14 cellular contexts compared by ENCODE assay signal in the genomic region with DNA sequence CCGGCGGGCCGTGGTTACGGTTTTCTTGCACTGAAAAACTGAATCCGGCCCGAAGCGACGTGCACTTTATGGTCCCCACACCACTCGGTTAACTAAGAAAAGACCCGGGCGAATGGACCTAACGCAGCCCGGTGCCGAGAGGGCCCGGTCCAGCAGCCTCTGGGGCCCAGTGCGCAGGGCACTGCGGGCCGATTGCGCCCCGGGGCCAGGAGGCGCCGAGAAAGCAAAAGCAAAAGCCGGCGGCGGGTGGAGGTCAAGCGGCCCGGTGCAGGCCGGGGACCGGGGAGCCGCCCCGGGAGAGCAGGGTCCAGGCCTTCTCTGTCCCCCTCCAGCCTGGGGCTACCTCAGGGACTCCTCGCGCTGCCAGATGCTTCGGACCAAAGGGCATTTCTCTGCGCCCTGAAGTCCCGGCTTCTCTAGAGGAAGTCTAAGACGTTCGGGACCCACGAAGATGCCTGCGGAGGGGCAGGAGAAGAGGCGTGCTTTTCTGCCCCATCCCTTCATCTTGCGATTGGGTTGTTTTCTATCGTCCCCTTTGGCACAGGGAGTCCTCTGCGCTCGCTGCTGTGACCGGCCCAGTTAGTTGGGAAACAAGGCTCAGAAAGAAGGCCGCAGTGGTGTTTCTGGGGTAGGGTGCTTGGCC. TPM values are rescaled to one million over a fixed set of nuclear protein-coding genes. Genes with fewer than 3 reads are reported as not detected.
DNase-seq lines count a peak whose midpoint lies in the region; ATAC-seq and TF ChIP-seq lines count a peak whose summit lies in the region.
"Had no signal": no experiment of that assay in that cellular context is flagged by ENCODE, and none has a peak within 500 bp of the region (broad histone marks: within the 10 kb centered on the region; RNA-seq: fewer than 3 reads in every experiment).

No MANE protein-coding gene starts in this region.

- no peaks in the 10 kb centered on the region for H3K9me2 ChIP-seq in OCI-LY7 (ENCODE audit: insufficient read depth, low read length)

- CTCF ChIA-PET in OCI-LY7 (lab: Charles Lee; ENCODE audit: unreplicated experiment) = no interaction called here

- TF ChIP-seq POLR2A in gastrocnemius medialis (IDR thresholded peaks at IDR 0.05) = no peak

- H4K20me1 ChIP-seq in OCI-LY7 (ENCODE audit: insufficient read depth, low read length) = no peaks in the 10 kb centered on the region

- peaks cover 5 to 27% of the 10 kb centered on the region in 2 donors for H3K4me1 ChIP-seq in left lung
- peaks cover 4 to 13% of the 10 kb centered on the region in 2 donors for H3K4me1 ChIP-seq in gastrocnemius medialis
- H3K4me1 ChIP-seq in OCI-LY7 (ENCODE audit: insufficient read depth, low read length, poor library complexity, severe bottlenecking) = no peaks in the 10 kb centered on the region

- no peaks in the 10 kb centered on the region for H3K9me3 ChIP-seq in left lung
- no peaks in the 10 kb centered on the region for H3K9me3 ChIP-seq in gastrocnemius medialis
- no peaks in the 10 kb centered on the region for H3K9me3 ChIP-seq in OCI-LY7 (ENCODE audit: low read length)
- H3K9me3 ChIP-seq: body of pancreas had no signal

- H3K27ac ChIP-seq in left lung (peak overlapping the region; percentile 33 to 62), gastrocnemius medialis (no peak overlapping the region), OCI-LY7 (ENCODE audit: low read depth, low read length, poor library complexity, severe bottlenecking) (no peak overlapping the region)
- H3K27ac ChIP-seq: body of pancreas had no signal

- peaks cover 75 to 99% of the 10 kb centered on the region in 2 donors for H3K27me3 ChIP-seq in left lung
- peaks cover 73 to 81% (median 79%) of the 10 kb centered on the region in 3 donors for H3K27me3 ChIP-seq in gastrocnemius medialis

- no peak overlapping the region for H3K4me2 ChIP-seq in OCI-LY7 (ENCODE audit: low read length)

- intact Hi-C loops in left lung (cut with DNase I) = no loop called here
- intact Hi-C loops in gastrocnemius medialis (cut with DNase I; ENCODE audit: low total_unique reads) = no loop called here
- intact Hi-C loops in OCI-LY7 (cut with micrococcal nuclease; ENCODE audit: unreplicated experiment) = no loop called here

- H3K36me3 ChIP-seq in left lung = no peaks in the 10 kb centered on the region
- H3K36me3 ChIP-seq in gastrocnemius medialis = no peaks in the 10 kb centered on the region
- H3K36me3 ChIP-seq in OCI-LY7 (ENCODE audit: insufficient read depth, low read length) = no peaks in the 10 kb centered on the region

- DNase-seq in GM20000 (ENCODE audit: low spot score) (peak; percentile 59), astrocyte of the spinal cord (ENCODE audit: low read depth, low spot score) (no peak), left lung (no peak), gastrocnemius medialis (no peak), NCI-H2171 treated with DMSO at 0.1 percent for 48 hours (lab: John Stamatoyannopoulos, UW) (no peak), NCI-H2029 (lab: John Stamatoyannopoulos, UW) (no peak), OCI-LY7 (ENCODE audit: low spot score) (no peak)
- DNase-seq in activated effector memory CD4-positive, alpha-beta T cell treated with Interleukin-2 at 50 U/mL for 16 hours = no peak
- DNase-seq: body of pancreas, erythroblast, GOT3, KG1, kidney glomerular epithelial cell had no signal

- H3K4me3 ChIP-seq in astrocyte of the spinal cord (ENCODE audit: low read depth, low read length) (peak overlapping the region; percentile 12), left lung (peak overlapping the region; percentile 27 to 33), gastrocnemius medialis (peak overlapping the region; percentile 25 to 49 (median 30)), OCI-LY7 (ENCODE audit: low read depth, low read length, poor library complexity, severe bottlenecking) (no peak overlapping the region)
- H3K4me3 ChIP-seq: body of pancreas had no signal

- TF ChIP-seq CTCF in GM20000 (IDR thresholded peaks at IDR 0.05; ENCODE audit: extremely low read depth, missing control alignments) (no peak), astrocyte of the spinal cord (IDR thresholded peaks at IDR 0.05; ENCODE audit: low read depth, low read length) (no peak), left lung (IDR thresholded peaks at IDR 0.05) (no peak), gastrocnemius medialis (IDR thresholded peaks at IDR 0.05 in 4 of 5, conservative IDR thresholded peaks at IDR 0.05 in 1 of 5) (no peak), OCI-LY7 (conservative IDR thresholded peaks at IDR 0.05; ENCODE audit: low read length) (no peak)

- H2AFZ ChIP-seq in OCI-LY7 (ENCODE audit: low read length) = no peak overlapping the region

- ATAC-seq in left lung = no peak
- ATAC-seq in gastrocnemius medialis = no peak
- ATAC-seq: body of pancreas had no signal

- no peaks in the 10 kb centered on the region for H3K79me2 ChIP-seq in OCI-LY7 (ENCODE audit: insufficient read depth, low read depth, low read length)

- BruUV-seq in OCI-LY7 (replicated peaks; lab: Mats Ljungman, UMichigan) = no TSS peak

- in situ Hi-C loops in astrocyte of the spinal cord (cut with HindIII; ENCODE audit: low sequenced_read_pairs) (no loop called here), gastrocnemius medialis (cut with MboI; ENCODE audit: low sequenced_read_pairs in 4 of 4) (loop anchor here (10.0 to 25.0 kb wide), 4 partner anchors 606 to 806 kb away; no protein-coding TSS in a partner anchor)

- POLR2A ChIA-PET in OCI-LY7 (lab: Charles Lee) = no interaction called here

RNA-seq across cellular contexts. Expression of gene FOXF2, which starts 4.4 kb away (rescaled TPM):
- total RNA-seq in left lung (10 to 100 TPM; 12.6 to 17.7 TPM), gastrocnemius medialis (1 to 10 TPM in 2 of 4 donors, under 1 TPM in 2; 0.31 to 2.2 (median 1.1) TPM), OCI-LY7 (2022) (not detected in 2 replicates)
- not detected in 2 replicates for total RNA-seq in OCI-LY7 (2014; rRNA removed; shearing (Covaris generic))
- total RNA-seq: progenitor cell of endocrine pancreas had no signal

Comparison
In these comparisons a context has a peak if more than half of its experiments do, and no peak if none do; other contexts are left out.
1. H3K27ac ChIP-seq: peak in left lung (2 of 2); none in gastrocnemius medialis (0 of 4) and OCI-LY7 (single experiment).
2. RNA of gene FOXF2, which starts 4.4 kb away (total RNA-seq): 12.6 to 17.7 TPM in left lung; 0.31 to 2.2 TPM in gastrocnemius medialis and not detected in OCI-LY7; every median in the first group is over 4 times any median in the second.